In genomic region chr12:42327227-42327590, GRCh38 we compare ENCODE assay signal across 8 cellular contexts. TPM values are rescaled to one million over a fixed set of nuclear protein-coding genes. Genes with fewer than 3 reads are reported as not detected.
DNase-seq lines count a peak whose midpoint lies in the region; ATAC-seq, FAIRE-seq and TF ChIP-seq lines count a peak whose summit lies in the region.

No MANE protein-coding gene starts in this region.

- H3K36me3 Mint-ChIP-seq in activated CD4-positive, alpha-beta T cell treated with anti-CD3 and anti-CD28 coated beads for 36 hours (ENCODE audit: low read depth) = peaks cover 17% of the 10 kb centered on the region
- peaks cover 20% of the 10 kb centered on the region for H3K36me3 Mint-ChIP-seq in activated T-helper 2 cell treated with anti-CD3 and anti-CD28 coated beads, Interferon-gamma antibody, Interleukin-2, Interleukin-4, amounts not matched to agents 10 μg/mL and 5 μg/mL and 100 μg/mL, durations not matched to agents 14 hours and 24 hours and 36 hours (ENCODE audit: low read depth)

- intact Hi-C loops in activated CD4-positive, alpha-beta T cell treated with anti-CD3 and anti-CD28 coated beads for 36 hours (cut with DNase I, micrococcal nuclease) = loop anchor here (2.0 to 5.0 kb wide), 4 partner anchors 45 to 1480 kb away; partner anchors contain the start of genes GXYLT1 (in 1 of the 2), TWF1 (in 1 of the 2) and YAF2 (in 1 of the 2)
- intact Hi-C loops in activated T-helper 2 cell treated with anti-CD3 and anti-CD28 coated beads, Interferon-gamma antibody, Interleukin-2, Interleukin-4, amounts not matched to agents 10 μg/mL and 5 μg/mL and 100 μg/mL, durations not matched to agents 14 hours and 24 hours and 36 hours (cut with micrococcal nuclease) = loop anchor here (2.0 to 10.0 kb wide), 3 partner anchors 35 to 232 kb away; no protein-coding TSS in a partner anchor

- CTCF ChIA-PET in activated CD4-positive, alpha-beta T cell treated with anti-CD3 and anti-CD28 coated beads for 36 hours (lab: Charles Lee) = interaction anchor here (1.1 kb wide), 1 partner anchor 13 kb away, joined by 3 read pairs; no protein-coding TSS in a partner anchor

- no peak for DNase-seq in activated CD4-positive, alpha-beta T cell treated with anti-CD3 and anti-CD28 coated beads for 36 hours
- DNase-seq in activated CD4-positive, alpha-beta T cell treated with anti-CD3 and anti-CD28 coated beads for 4 hours = no peak
- no peak for DNase-seq in activated T-helper 2 cell treated with anti-CD3 and anti-CD28 coated beads, Interferon-gamma antibody, Interleukin-2, Interleukin-4, amounts not matched to agents 10 μg/mL and 5 μg/mL and 100 μg/mL, durations not matched to agents 14 hours and 24 hours and 36 hours (ENCODE audit: low spot score)
- DNase-seq in keratinocyte (ENCODE audit: low read depth, low spot score) (no peak), COLO829 (ENCODE audit: low spot score) (no peak), GM03348 (ENCODE audit: low spot score) (no peak)

- peaks cover 6% of the 10 kb centered on the region for H4K20me1 ChIP-seq in keratinocyte (ENCODE audit: control insufficient read depth, extremely low read depth, insufficient read depth, low read length)

- peak overlapping the region; percentile 96 for H3K4me2 ChIP-seq in keratinocyte (ENCODE audit: control insufficient read depth, extremely low read depth, insufficient read depth, low read depth, low read length)

- H3K27ac Mint-ChIP-seq in activated CD4-positive, alpha-beta T cell treated with anti-CD3 and anti-CD28 coated beads for 36 hours = peak overlapping the region; percentile 97
- peak overlapping the region; percentile 97 for H3K27ac Mint-ChIP-seq in activated T-helper 2 cell treated with anti-CD3 and anti-CD28 coated beads, Interferon-gamma antibody, Interleukin-2, Interleukin-4, amounts not matched to agents 10 μg/mL and 5 μg/mL and 100 μg/mL, durations not matched to agents 14 hours and 24 hours and 36 hours

- dilution Hi-C loops in keratinocyte (cut with MboI; ENCODE audit: extremely low pct_ligation_motif_present, low sequenced_read_pairs) = no loop called here

- H3K27ac ChIP-seq in keratinocyte (ENCODE audit: control insufficient read depth, insufficient read depth, low read length) (peak overlapping the region; percentile 96), subcutaneous abdominal adipose tissue (ENCODE audit: low read depth, low read length) (no peak overlapping the region)

- peaks cover 27% of the 10 kb centered on the region for H3K4me1 ChIP-seq in keratinocyte (ENCODE audit: control insufficient read depth, extremely low read depth, insufficient read depth, low read length)
- H3K4me1 ChIP-seq in subcutaneous abdominal adipose tissue (ENCODE audit: control insufficient read depth in 5 of 5, insufficient read depth in 5 of 5, low read length in 5 of 5) = peaks cover 0 to 30% (median 26%) of the 10 kb centered on the region in 5 donors

- peaks cover 3% of the 10 kb centered on the region for H3K9me1 ChIP-seq in keratinocyte (ENCODE audit: control insufficient read depth, extremely low read depth, insufficient read depth, low read length)

- no peaks in the 10 kb centered on the region for H3K9me3 Mint-ChIP-seq in activated CD4-positive, alpha-beta T cell treated with anti-CD3 and anti-CD28 coated beads for 36 hours (ENCODE audit: low read depth)
- H3K9me3 Mint-ChIP-seq in activated T-helper 2 cell treated with anti-CD3 and anti-CD28 coated beads, Interferon-gamma antibody, Interleukin-2, Interleukin-4, amounts not matched to agents 10 μg/mL and 5 μg/mL and 100 μg/mL, durations not matched to agents 14 hours and 24 hours and 36 hours = no peaks in the 10 kb centered on the region

- H3K9me3 ChIP-seq in keratinocyte (ENCODE audit: control insufficient read depth, low read depth, low read length) (no peaks in the 10 kb centered on the region), subcutaneous abdominal adipose tissue (ENCODE audit: control insufficient read depth in 5 of 5, low read length in 5 of 5) (no peaks in the 10 kb centered on the region)

- POLR2A ChIA-PET in activated CD4-positive, alpha-beta T cell treated with anti-CD3 and anti-CD28 coated beads for 36 hours (lab: Charles Lee) = interaction anchor here (0.6 to 1.3 kb wide), 3 partner anchors 12 to 1473 kb away, joined by 3 to 6 read pairs (median 3); no protein-coding TSS in a partner anchor

- H3K4me1 Mint-ChIP-seq in activated CD4-positive, alpha-beta T cell treated with anti-CD3 and anti-CD28 coated beads for 36 hours = peaks cover 58% of the 10 kb centered on the region
- peaks cover 38% of the 10 kb centered on the region for H3K4me1 Mint-ChIP-seq in activated T-helper 2 cell treated with anti-CD3 and anti-CD28 coated beads, Interferon-gamma antibody, Interleukin-2, Interleukin-4, amounts not matched to agents 10 μg/mL and 5 μg/mL and 100 μg/mL, durations not matched to agents 14 hours and 24 hours and 36 hours (ENCODE audit: low read depth)

- no peak for TF ChIP-seq CTCF in keratinocyte (optimal IDR thresholded peaks at IDR 0.05 in 1 of 3, IDR thresholded peaks at IDR 0.05 in 1 of 3, conservative IDR thresholded peaks at IDR 0.05 in 1 of 3; ENCODE audit: extremely low read depth in 1 of 3, insufficient read depth in 2 of 3, low read length in 3 of 3)

- H3K36me3 ChIP-seq in keratinocyte (ENCODE audit: control insufficient read depth in 2 of 2, extremely low read depth in 1 of 2, insufficient read depth in 2 of 2, low read length in 2 of 2) (peaks cover 0 to 5% of the 10 kb centered on the region in 2 experiments), subcutaneous abdominal adipose tissue (ENCODE audit: control insufficient read depth in 5 of 5, insufficient read depth in 5 of 5, low read length in 5 of 5) (peaks cover 0 to 11% (median 4%) of the 10 kb centered on the region in 5 donors)

- no peak for FAIRE-seq in keratinocyte (lab: Jason Lieb, UNC)

- H3K79me2 ChIP-seq in keratinocyte (ENCODE audit: control insufficient read depth, insufficient read depth, low read length) = peaks cover 70% of the 10 kb centered on the region

- peak overlapping the region; percentile 98 for H3K4me3 Mint-ChIP-seq in activated CD4-positive, alpha-beta T cell treated with anti-CD3 and anti-CD28 coated beads for 36 hours
- H3K4me3 Mint-ChIP-seq in activated T-helper 2 cell treated with anti-CD3 and anti-CD28 coated beads, Interferon-gamma antibody, Interleukin-2, Interleukin-4, amounts not matched to agents 10 μg/mL and 5 μg/mL and 100 μg/mL, durations not matched to agents 14 hours and 24 hours and 36 hours (ENCODE audit: low read depth) = peak overlapping the region; percentile 98

- H3K27me3 ChIP-seq in keratinocyte (ENCODE audit: control insufficient read depth, extremely low read depth, insufficient read depth, low read length) (no peaks in the 10 kb centered on the region), subcutaneous abdominal adipose tissue (ENCODE audit: control insufficient read depth in 5 of 5, insufficient read depth in 4 of 5, low read length in 5 of 5) (no peaks in the 10 kb centered on the region)

- H3K4me3 ChIP-seq in keratinocyte (ENCODE audit: control insufficient read depth in 2 of 3, extremely low read depth in 1 of 3, insufficient read depth in 2 of 3, low read depth in 1 of 3, low read length in 3 of 3) = peak overlapping the region; percentile 82 to 99 (median 90)
- peak overlapping the region; percentile 75 to 98 (median 89) for H3K4me3 ChIP-seq in subcutaneous abdominal adipose tissue (ENCODE audit: low read depth in 1 of 5, low read length in 5 of 5)

- ATAC-seq in activated CD4-positive, alpha-beta T cell treated with anti-CD3 and anti-CD28 coated beads for 36 hours = no peak
- no peak for ATAC-seq in GM21576 (IDR thresholded peaks at IDR 0.05; ENCODE audit: unreplicated experiment)

- H3K9ac ChIP-seq in keratinocyte (ENCODE audit: control insufficient read depth, extremely low read depth, insufficient read depth, low read length) (peak overlapping the region; percentile 97), subcutaneous abdominal adipose tissue (ENCODE audit: low read length in 5 of 5) (peak overlapping the region in 4 of 5 donors; percentile 80 to 97 (median 89))

- H2AFZ ChIP-seq in keratinocyte (ENCODE audit: control insufficient read depth, low read length) = no peak overlapping the region

- no peaks in the 10 kb centered on the region for H3K27me3 Mint-ChIP-seq in activated CD4-positive, alpha-beta T cell treated with anti-CD3 and anti-CD28 coated beads for 36 hours
- no peaks in the 10 kb centered on the region for H3K27me3 Mint-ChIP-seq in activated T-helper 2 cell treated with anti-CD3 and anti-CD28 coated beads, Interferon-gamma antibody, Interleukin-2, Interleukin-4, amounts not matched to agents 10 μg/mL and 5 μg/mL and 100 μg/mL, durations not matched to agents 14 hours and 24 hours and 36 hours (ENCODE audit: low read depth)

RNA-seq across cellular contexts. Expression of gene PPHLN1, which starts 1.2 kb away (rescaled TPM):
- total RNA-seq in activated CD4-positive, alpha-beta T cell treated with anti-CD3 and anti-CD28 coated beads for 36 hours = 10 to 100 TPM; 86.2 to 90.0 TPM
- 91.5 and 96.4 TPM in 2 replicates for total RNA-seq in activated T-helper 2 cell treated with anti-CD3 and anti-CD28 coated beads, Interferon-gamma antibody, Interleukin-2, Interleukin-4, amounts not matched to agents 10 μg/mL and 5 μg/mL and 100 μg/mL, durations not matched to agents 14 hours and 24 hours and 36 hours
- polyA plus RNA-seq in keratinocyte = 57.0 to 95.5 TPM (median 79.5 TPM) in 3 replicates
- 67.8 TPM for polyA plus RNA-seq in keratinocyte (2011; ENCODE audit: low read depth)
- polyA plus RNA-seq in keratinocyte (2011; cell fraction: cytosol; rRNA removed) = 43.8 and 72.2 TPM in 2 replicates
- 88.0 and 129 TPM in 2 replicates for polyA plus RNA-seq in keratinocyte (2011; cell fraction: nucleus; rRNA removed)
- 38.5 and 68.0 TPM in 2 replicates for polyA plus RNA-seq in keratinocyte (2012; ENCODE audit: low replicate concordance)
- 7.4 to 64.3 TPM (median 22.4 TPM) in 3 replicates for polyA minus RNA-seq in keratinocyte
- 32.4 TPM for polyA minus RNA-seq in keratinocyte (2011; cell fraction: cytosol; rRNA and poly(A)+ RNA removed)
- 38.4 and 75.8 TPM in 2 replicates for polyA minus RNA-seq in keratinocyte (2011; cell fraction: nucleus; rRNA and poly(A)+ RNA removed)

RNA-seq across cellular contexts. Expression of gene ZCRB1, which starts 1.3 kb away (rescaled TPM):
- total RNA-seq in activated CD4-positive, alpha-beta T cell treated with anti-CD3 and anti-CD28 coated beads for 36 hours = 100 to 1,000 TPM in 1 of 2 experiments, 10 to 100 TPM in 1; 79.9 to 103 TPM
- 58.4 and 64.8 TPM in 2 replicates for total RNA-seq in activated T-helper 2 cell treated with anti-CD3 and anti-CD28 coated beads, Interferon-gamma antibody, Interleukin-2, Interleukin-4, amounts not matched to agents 10 μg/mL and 5 μg/mL and 100 μg/mL, durations not matched to agents 14 hours and 24 hours and 36 hours
- polyA plus RNA-seq in keratinocyte = 29.9 to 41.6 TPM (median 39.1 TPM) in 3 replicates
- polyA plus RNA-seq in keratinocyte (2011; ENCODE audit: low read depth) = 150 TPM
- 28.9 and 41.3 TPM in 2 replicates for polyA plus RNA-seq in keratinocyte (2011; cell fraction: cytosol; rRNA removed)
- 4.4 and 9.0 TPM in 2 replicates for polyA plus RNA-seq in keratinocyte (2011; cell fraction: nucleus; rRNA removed)
- polyA plus RNA-seq in keratinocyte (2012; ENCODE audit: low replicate concordance) = 51.3 and 61.9 TPM in 2 replicates
- 11.8 to 21.0 TPM (median 16.4 TPM) in 3 replicates for polyA minus RNA-seq in keratinocyte
- polyA minus RNA-seq in keratinocyte (2011; cell fraction: cytosol; rRNA and poly(A)+ RNA removed) = 17.6 TPM
- polyA minus RNA-seq in keratinocyte (2011; cell fraction: nucleus; rRNA and poly(A)+ RNA removed) = 6.0 and 7.4 TPM in 2 replicates
